Comparison of ENCODE assay signal across 13 cellular contexts in genomic region chr3:59771760-59772159, GRCh38.
A peak's percentile ranks its signal among the peaks of the same experiment; 100 is the strongest.
DNase-seq lines count a peak whose midpoint lies in the region; TF ChIP-seq lines count a peak whose summit lies in the region.
"Had no signal": no experiment of that assay in that cellular context is flagged by ENCODE, and none has a peak within 500 bp of the region (broad histone marks: within the 10 kb centered on the region; RNA-seq: fewer than 3 reads in every experiment).

No MANE protein-coding gene starts in this region.

- peaks cover 39% of the 10 kb centered on the region for H3K4me1 Mint-ChIP-seq in activated naive CD8-positive, alpha-beta T cell (ENCODE audit: low read depth)
- peaks cover 29% of the 10 kb centered on the region for H3K4me1 Mint-ChIP-seq in activated naive CD8-positive, alpha-beta T cell treated with anti-CD3 and anti-CD28 coated beads for 36 hours

- H3K4me3 ChIP-seq in fibroblast of the aortic adventitia (ENCODE audit: low read depth, low read length): no peak overlapping the region
- H3K4me3 ChIP-seq: dorsolateral prefrontal cortex, GM12878, SJCRH30 had no signal

- no peaks in the 10 kb centered on the region for H3K9me3 Mint-ChIP-seq in activated naive CD8-positive, alpha-beta T cell (ENCODE audit: low read depth)
- no peaks in the 10 kb centered on the region for H3K9me3 Mint-ChIP-seq in activated naive CD8-positive, alpha-beta T cell treated with anti-CD3 and anti-CD28 coated beads for 36 hours

- no peak for DNase-seq in activated naive CD8-positive, alpha-beta T cell treated with anti-CD3 and anti-CD28 coated beads for 36 hours
- DNase-seq in T1000 (lab: John Stamatoyannopoulos, UW): peak; percentile 73
- DNase-seq in fibroblast of the aortic adventitia (ENCODE audit: low read depth): peak; percentile 53
- peak; percentile 57 for DNase-seq in stromal cell of bone marrow (ENCODE audit: low read depth)
- no peak for DNase-seq in stimulated activated CD4-positive, alpha-beta T cell treated with anti-CD3 and anti-CD28 coated beads, Interleukin-2, amount 100 ng/mL, for 24 hours
- DNase-seq in GM20000 (ENCODE audit: low spot score): no peak
- DNase-seq in NAMALWA (ENCODE audit: low spot score): no peak
- DNase-seq: dorsolateral prefrontal cortex, left ventricle myocardium superior, NCI-H1694 treated with DMSO at 0.1 percent for 48 hours, SJCRH30 had no signal

- H3K27ac Mint-ChIP-seq in activated naive CD8-positive, alpha-beta T cell: no peak overlapping the region
- H3K27ac Mint-ChIP-seq in activated naive CD8-positive, alpha-beta T cell treated with anti-CD3 and anti-CD28 coated beads for 36 hours: no peak overlapping the region

- H3K36me3 Mint-ChIP-seq in activated naive CD8-positive, alpha-beta T cell: peaks cover 11% of the 10 kb centered on the region
- H3K36me3 Mint-ChIP-seq in activated naive CD8-positive, alpha-beta T cell treated with anti-CD3 and anti-CD28 coated beads for 36 hours: no peaks in the 10 kb centered on the region

- TF ChIP-seq CTCF in fibroblast of the aortic adventitia (IDR thresholded peaks at IDR 0.05; ENCODE audit: insufficient read depth, low read length) (no peak), GM20000 (IDR thresholded peaks at IDR 0.05; ENCODE audit: extremely low read depth, missing control alignments) (no peak)

- peak overlapping the region; percentile 67 for H3K4me3 Mint-ChIP-seq in activated naive CD8-positive, alpha-beta T cell
- H3K4me3 Mint-ChIP-seq in activated naive CD8-positive, alpha-beta T cell treated with anti-CD3 and anti-CD28 coated beads for 36 hours: no peak overlapping the region

- peaks cover 8% of the 10 kb centered on the region for H3K27me3 Mint-ChIP-seq in activated naive CD8-positive, alpha-beta T cell
- H3K27me3 Mint-ChIP-seq in activated naive CD8-positive, alpha-beta T cell treated with anti-CD3 and anti-CD28 coated beads for 36 hours: peaks cover 26% of the 10 kb centered on the region

Comparison
In these comparisons a context has a peak if more than half of its experiments do, and no peak if none do; other contexts are left out.
1. DNase-seq: peak in T1000 (single experiment), fibroblast of the aortic adventitia (single experiment) and stromal cell of bone marrow (single experiment); none in activated naive CD8-positive, alpha-beta T cell treated with anti-CD3 and anti-CD28 coated beads for 36 hours (single experiment), stimulated activated CD4-positive, alpha-beta T cell treated with anti-CD3 and anti-CD28 coated beads, Interleukin-2, amount 100 ng/mL, for 24 hours (0 of 2), GM20000 (single experiment) and NAMALWA (single experiment).